8 cellular contexts compared by ENCODE assay signal in genomic region chr11:11620251-11620965, GRCh38. TPM values are rescaled to one million over a fixed set of nuclear protein-coding genes. Genes with fewer than 3 reads are reported as not detected.
DNase-seq lines count a peak whose midpoint lies in the region; ATAC-seq and TF ChIP-seq lines count a peak whose summit lies in the region.

No MANE protein-coding gene starts in this region.

- H3K27ac ChIP-seq in HUES6 (ENCODE audit: low read depth, low read length) (no peak overlapping the region), heart left ventricle (peak overlapping the region in 11 of 12 donors; percentile 62 to 86 (median 79)), prostate gland (no peak overlapping the region)

- DNase-seq in COR-L47 (lab: John Stamatoyannopoulos, UW) (peak; percentile 56), heart left ventricle (peak; percentile 51 to 77 (median 64)), prostate gland (ENCODE audit: low spot score) (peak; percentile 46), T-helper 9 cell (no peak)
- DNase-seq in activated CD8-positive, alpha-beta T cell treated with anti-CD3 and anti-CD28 coated beads for 36 hours = peak; percentile 20

- peak overlapping the region; percentile 32 for H3K27ac Mint-ChIP-seq in activated CD8-positive, alpha-beta T cell treated with anti-CD3 and anti-CD28 coated beads for 36 hours

- POLR2A ChIA-PET in activated CD8-positive, alpha-beta T cell treated with anti-CD3 and anti-CD28 coated beads for 36 hours (lab: Charles Lee) = no interaction called here

- peak overlapping the region; percentile 23 for H3K9ac ChIP-seq in HUES6 (ENCODE audit: low read length)

- no peak for TF ChIP-seq CTCF in activated CD8-positive, alpha-beta T cell treated with anti-CD3 and anti-CD28 coated beads for 36 hours (IDR thresholded peaks at IDR 0.05)
- no peak for TF ChIP-seq CTCF in heart left ventricle (IDR thresholded peaks at IDR 0.05)
- TF ChIP-seq CTCF in prostate gland (IDR thresholded peaks at IDR 0.05) = no peak

- CTCF ChIA-PET in activated CD8-positive, alpha-beta T cell treated with anti-CD3 and anti-CD28 coated beads for 36 hours (lab: Charles Lee) = no interaction called here

- no peaks in the 10 kb centered on the region for H3K36me3 ChIP-seq in HUES6 (ENCODE audit: control insufficient read depth, insufficient read depth, low read length)
- no peaks in the 10 kb centered on the region for H3K36me3 ChIP-seq in heart left ventricle
- H3K36me3 ChIP-seq in prostate gland = no peaks in the 10 kb centered on the region

- ATAC-seq in activated CD8-positive, alpha-beta T cell treated with anti-CD3 and anti-CD28 coated beads for 36 hours = no peak
- peak; percentile 38 to 70 (median 65) for ATAC-seq in heart left ventricle
- ATAC-seq in HG03045 (IDR thresholded peaks at IDR 0.05; ENCODE audit: unreplicated experiment) = no peak
- ATAC-seq in GM19397 (IDR thresholded peaks at IDR 0.05; ENCODE audit: unreplicated experiment) = no peak

- H3K27me3 Mint-ChIP-seq in activated CD8-positive, alpha-beta T cell treated with anti-CD3 and anti-CD28 coated beads for 36 hours = peaks cover 47% of the 10 kb centered on the region

- 2 to 8% (median 6%) methylated on average over 24 to 50 of the region's 50 CpGs for WGBS in heart left ventricle, 4 donors
- 11% methylated on average over 48 of the region's 50 CpGs for WGBS in prostate gland

- no peaks in the 10 kb centered on the region for H3K36me3 Mint-ChIP-seq in activated CD8-positive, alpha-beta T cell treated with anti-CD3 and anti-CD28 coated beads for 36 hours (ENCODE audit: low read depth)

- intact Hi-C loops in activated CD8-positive, alpha-beta T cell treated with anti-CD3 and anti-CD28 coated beads for 36 hours (cut with micrococcal nuclease) = no loop called here
- intact Hi-C loops in heart left ventricle (cut with DNase I) = loop anchor here (2.0 to 10.0 kb wide), 16 partner anchors 53 to 596 kb away; no protein-coding TSS in a partner anchor
- intact Hi-C loops in prostate gland (cut with DNase I) = loop anchor here (5.0 to 10.0 kb wide), 3 partner anchors 167 to 586 kb away; no protein-coding TSS in a partner anchor

- H3K4me1 ChIP-seq in HUES6 (ENCODE audit: control insufficient read depth, insufficient read depth, low read length) (peaks cover 15% of the 10 kb centered on the region), heart left ventricle (peaks cover 0 to 46% (median 14%) of the 10 kb centered on the region in 12 donors), prostate gland (replicated peaks) (peaks cover 8% of the 10 kb centered on the region)

- H3K4me3 ChIP-seq in HUES6 (ENCODE audit: low read depth, low read length) (peak overlapping the region; percentile 82), heart left ventricle (peak overlapping the region; percentile 46 to 85 (median 73)), prostate gland (peak overlapping the region; percentile 43 to 49)

- no peaks in the 10 kb centered on the region for H3K9me3 Mint-ChIP-seq in activated CD8-positive, alpha-beta T cell treated with anti-CD3 and anti-CD28 coated beads for 36 hours

- peaks cover 3% of the 10 kb centered on the region for H3K4me1 Mint-ChIP-seq in activated CD8-positive, alpha-beta T cell treated with anti-CD3 and anti-CD28 coated beads for 36 hours (ENCODE audit: low read depth)

- H3K27me3 ChIP-seq in HUES6 (ENCODE audit: control insufficient read depth, insufficient read depth, low read length) (peaks cover 63% of the 10 kb centered on the region), heart left ventricle (peaks cover 0 to 26% (median 0%) of the 10 kb centered on the region in 9 donors), prostate gland (replicated peaks; ENCODE audit: insufficient read depth) (no peaks in the 10 kb centered on the region)

- H3K4me3 Mint-ChIP-seq in activated CD8-positive, alpha-beta T cell treated with anti-CD3 and anti-CD28 coated beads for 36 hours = peak overlapping the region; percentile 79

- TF ChIP-seq POLR2A in heart left ventricle (IDR thresholded peaks at IDR 0.05) (peak in 1 of 2 donors; percentile 20), prostate gland (IDR thresholded peaks at IDR 0.05) (no peak)

- H3K9me3 ChIP-seq in HUES6 (ENCODE audit: control insufficient read depth, insufficient read depth, low read depth, low read length) (no peaks in the 10 kb centered on the region), heart left ventricle (no peaks in the 10 kb centered on the region), prostate gland (no peaks in the 10 kb centered on the region)

RNA-seq across cellular contexts. Expression of gene GALNT18, which starts 1.4 kb away (rescaled TPM):
- 1 to 10 TPM; 6.8 to 7.4 TPM for total RNA-seq in activated CD8-positive, alpha-beta T cell treated with anti-CD3 and anti-CD28 coated beads for 36 hours
- total RNA-seq in heart left ventricle (10 to 100 TPM; 10.5 to 31.8 (median 17.3) TPM), prostate gland (100 to 1,000 TPM in 1 of 2 donors, 10 to 100 TPM in 1; 29.4 to 105 TPM)
- polyA plus RNA-seq in heart left ventricle = 10 to 100 TPM in 1 of 2 donors, 1 to 10 TPM in 1; 9.0 to 29.4 TPM

Comparison
In these comparisons a context has a peak if more than half of its experiments do, and no peak if none do; other contexts are left out.
1. H3K27ac ChIP-seq: peak in heart left ventricle (11 of 12); none in HUES6 (single experiment) and prostate gland (0 of 2).
2. ATAC-seq: peak in heart left ventricle (4 of 4); none in activated CD8-positive, alpha-beta T cell treated with anti-CD3 and anti-CD28 coated beads for 36 hours (single experiment), HG03045 (single experiment) and GM19397 (single experiment).
3. Peak in every context shown above with its lines, with median percentiles within 50 percentile points of each other: H3K4me3 ChIP-seq.